ENCODE assay signal across 10 cellular contexts in the genomic region with DNA sequence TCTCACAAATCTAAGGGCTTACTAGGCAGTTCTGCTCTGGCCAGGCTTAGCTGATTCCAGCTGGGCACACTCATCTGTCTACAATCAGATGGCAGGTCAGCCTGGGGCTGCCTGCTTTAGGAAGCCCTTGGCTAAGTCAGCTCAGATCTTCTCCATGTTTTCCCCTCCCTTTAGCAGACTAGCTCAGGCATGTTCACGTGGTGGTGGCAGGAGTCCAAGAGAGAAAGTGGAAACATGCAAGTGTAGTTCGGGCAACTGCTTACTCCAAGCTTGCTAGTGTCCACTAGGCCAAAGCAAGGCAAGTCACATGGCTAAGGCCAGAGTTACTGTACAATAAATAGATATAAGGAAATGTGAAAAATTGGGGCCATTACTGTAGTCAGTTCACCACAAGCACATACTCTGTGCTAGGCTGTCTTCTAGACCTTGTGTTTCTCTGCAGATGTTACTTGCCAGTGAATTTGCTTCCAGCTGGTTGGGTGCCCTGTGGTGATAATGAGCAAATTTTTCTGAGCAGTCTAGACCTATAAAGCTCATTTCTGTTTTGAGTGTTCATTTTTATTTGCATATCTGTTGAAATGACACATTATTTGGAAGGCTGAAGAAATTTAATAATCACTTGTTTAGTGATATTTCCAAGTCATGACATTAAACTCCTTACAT. TPM values are rescaled to one million over a fixed set of nuclear protein-coding genes. Genes with fewer than 3 reads are reported as not detected.
A peak's percentile ranks its signal among the peaks of the same experiment; 100 is the strongest.
DNase-seq lines count a peak whose midpoint lies in the region; ATAC-seq and TF ChIP-seq lines count a peak whose summit lies in the region.
"Had no signal": no experiment of that assay in that cellular context is flagged by ENCODE, and none has a peak within 500 bp of the region (broad histone marks: within the 10 kb centered on the region; RNA-seq: fewer than 3 reads in every experiment).

No MANE protein-coding gene starts in this region.

- H3K4me1 ChIP-seq in lower lobe of right lung: peaks cover 7% of the 10 kb centered on the region
- H3K4me1 ChIP-seq in upper lobe of right lung: peaks cover 14% of the 10 kb centered on the region
- H3K4me1 ChIP-seq: parathyroid adenoma had no signal

- peak; percentile 79 to 82 for ATAC-seq in lower lobe of right lung
- peak; percentile 93 for ATAC-seq in upper lobe of right lung
- ATAC-seq: activated CD8-positive, alpha-beta T cell treated with anti-CD3 and anti-CD28 coated beads for 36 hours had no signal

- peak overlapping the region in 1 of 2 donors; percentile 62 for H3K27ac ChIP-seq in coronary artery
- no peak overlapping the region for H3K27ac ChIP-seq in lower lobe of right lung
- H3K27ac ChIP-seq in upper lobe of right lung: no peak overlapping the region
- H3K27ac ChIP-seq: parathyroid adenoma had no signal

- no peaks in the 10 kb centered on the region for H3K27me3 ChIP-seq in lower lobe of right lung (ENCODE audit: low read depth)
- H3K27me3 ChIP-seq in upper lobe of right lung: no peaks in the 10 kb centered on the region

- intact Hi-C loops in lower lobe of right lung (cut with DNase I) (no loop called here), upper lobe of right lung (cut with DNase I) (no loop called here)

- H3K4me3 ChIP-seq in coronary artery: no peak overlapping the region
- no peak overlapping the region for H3K4me3 ChIP-seq in lower lobe of right lung
- H3K4me3 ChIP-seq in upper lobe of right lung: no peak overlapping the region

- DNase-seq in NCI-H1694 (lab: John Stamatoyannopoulos, UW) (peak; percentile 83), coronary artery (ENCODE audit: low spot score) (peak; percentile 77), lower lobe of right lung (peak; percentile 69), upper lobe of right lung (peak; percentile 68), SHP77 treated with DMSO at 0.1 percent for 48 hours (lab: John Stamatoyannopoulos, UW) (no peak), HK-2 (ENCODE audit: unreplicated experiment) (no peak), NCI-H1417 treated with DMSO at 0.1 percent for 48 hours (lab: John Stamatoyannopoulos, UW) (no peak)
- DNase-seq in activated T-cell treated with anti-CD3 and anti-CD28 coated beads, Interleukin-2, amount 50 U/mL, for 1 hour: no peak
- DNase-seq: activated CD8-positive, alpha-beta T cell treated with anti-CD3 and anti-CD28 coated beads for 36 hours had no signal

- TF ChIP-seq CTCF in coronary artery (IDR thresholded peaks at IDR 0.05): no peak
- TF ChIP-seq CTCF in lower lobe of right lung (IDR thresholded peaks at IDR 0.05): no peak
- no peak for TF ChIP-seq CTCF in upper lobe of right lung (IDR thresholded peaks at IDR 0.05)

- H3K36me3 ChIP-seq in lower lobe of right lung (no peaks in the 10 kb centered on the region), upper lobe of right lung (no peaks in the 10 kb centered on the region)

- no peaks in the 10 kb centered on the region for H3K9me3 ChIP-seq in lower lobe of right lung
- H3K9me3 ChIP-seq in upper lobe of right lung: no peaks in the 10 kb centered on the region

RNA-seq across cellular contexts. Expression of a gene that starts 38.3 kb away (rescaled TPM):
- 15.2 TPM for total RNA-seq in lower lobe of right lung
- total RNA-seq in upper lobe of right lung: 20.1 TPM

Comparison
In these comparisons a context has a peak if more than half of its experiments do, and no peak if none do; other contexts are left out.
1. DNase-seq: peak in NCI-H1694 (single experiment), coronary artery (single experiment), lower lobe of right lung (single experiment) and upper lobe of right lung (single experiment); none in SHP77 treated with DMSO at 0.1 percent for 48 hours (single experiment), HK-2 (single experiment), NCI-H1417 treated with DMSO at 0.1 percent for 48 hours (single experiment) and activated T-cell treated with anti-CD3 and anti-CD28 coated beads, Interleukin-2, amount 50 U/mL, for 1 hour (single experiment).